In the genomic region with DNA sequence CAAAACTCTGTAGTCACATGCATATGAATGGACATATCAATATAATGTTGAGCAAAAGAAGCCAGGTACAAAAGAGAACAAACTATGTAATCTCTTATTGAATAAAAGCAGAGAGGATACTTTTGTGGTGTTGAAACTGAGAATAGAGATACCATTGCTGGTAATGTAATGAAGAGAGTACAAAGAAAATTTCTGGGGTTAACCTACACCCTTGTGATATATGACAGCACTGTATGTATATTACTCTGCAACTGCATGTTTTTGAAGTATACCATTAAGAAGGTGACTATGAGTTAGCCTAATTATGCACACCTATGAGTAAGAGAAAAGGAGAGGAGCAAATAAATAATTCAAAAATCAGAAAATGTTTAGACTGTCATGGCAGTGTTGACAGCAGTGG, we compare ENCODE assay signal across 1 cellular context.
TF ChIP-seq lines count a peak whose summit lies in the region.

No MANE protein-coding gene starts in this region.

TF ChIP-seq in GM12878, 131 proteins besides CTCF, POLR2A, EP300 and RAD21 (continued from another document):
- TF ChIP-seq, protein P1, sequence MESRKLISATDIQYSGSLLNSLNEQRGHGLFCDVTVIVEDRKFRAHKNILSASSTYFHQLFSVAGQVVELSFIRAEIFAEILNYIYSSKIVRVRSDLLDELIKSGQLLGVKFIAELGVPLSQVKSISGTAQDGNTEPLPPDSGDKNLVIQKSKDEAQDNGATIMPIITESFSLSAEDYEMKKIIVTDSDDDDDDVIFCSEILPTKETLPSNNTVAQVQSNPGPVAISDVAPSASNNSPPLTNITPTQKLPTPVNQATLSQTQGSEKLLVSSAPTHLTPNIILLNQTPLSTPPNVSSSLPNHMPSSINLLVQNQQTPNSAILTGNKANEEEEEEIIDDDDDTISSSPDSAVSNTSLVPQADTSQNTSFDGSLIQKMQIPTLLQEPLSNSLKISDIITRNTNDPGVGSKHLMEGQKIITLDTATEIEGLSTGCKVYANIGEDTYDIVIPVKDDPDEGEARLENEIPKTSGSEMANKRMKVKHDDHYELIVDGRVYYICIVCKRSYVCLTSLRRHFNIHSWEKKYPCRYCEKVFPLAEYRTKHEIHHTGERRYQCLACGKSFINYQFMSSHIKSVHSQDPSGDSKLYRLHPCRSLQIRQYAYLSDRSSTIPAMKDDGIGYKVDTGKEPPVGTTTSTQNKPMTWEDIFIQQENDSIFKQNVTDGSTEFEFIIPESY (IDR thresholded peaks at IDR 0.05) = no peak
